Comparison of ENCODE assay signal across 6 cellular contexts in genomic region chr1:1470626-1471388, GRCh38. TPM values are rescaled to one million over a fixed set of nuclear protein-coding genes. Genes with fewer than 3 reads are reported as not detected.
DNase-seq lines count a peak whose midpoint lies in the region; ATAC-seq and TF ChIP-seq lines count a peak whose summit lies in the region.

No MANE protein-coding gene starts in this region.

- TF ChIP-seq CTCF in 22Rv1 (IDR thresholded peaks at IDR 0.05), result no peak
- no peak for TF ChIP-seq CTCF in endothelial cell (IDR thresholded peaks at IDR 0.05; ENCODE audit: unreplicated experiment)

- no peaks in the 10 kb centered on the region for H3K27me3 ChIP-seq in skeletal muscle satellite cell (ENCODE audit: control insufficient read depth, insufficient read depth, low read length)

- no peaks in the 10 kb centered on the region for H3K36me3 ChIP-seq in skeletal muscle satellite cell (ENCODE audit: insufficient read depth, low read length)

- H3K27ac Mint-ChIP-seq in endothelial cell (ENCODE audit: unreplicated experiment), result peak overlapping the region; percentile 74

- ATAC-seq in GM18867 (IDR thresholded peaks at IDR 0.05; ENCODE audit: unreplicated experiment), result no peak

- H3K9me3 Mint-ChIP-seq in endothelial cell (ENCODE audit: unreplicated experiment), result no peaks in the 10 kb centered on the region

- peak overlapping the region; percentile 95 for H3K4me3 Mint-ChIP-seq in endothelial cell (ENCODE audit: unreplicated experiment)

- H3K9ac ChIP-seq in skeletal muscle satellite cell (ENCODE audit: low read depth, low read length), result peak overlapping the region; percentile 85

- peaks cover 11% of the 10 kb centered on the region for H3K4me1 Mint-ChIP-seq in endothelial cell (ENCODE audit: unreplicated experiment)

- H3K36me3 Mint-ChIP-seq in endothelial cell (ENCODE audit: low read depth, unreplicated experiment), result no peaks in the 10 kb centered on the region

- H3K4me2 ChIP-seq in skeletal muscle satellite cell (ENCODE audit: low read length), result peak overlapping the region; percentile 80

- H3K27me3 Mint-ChIP-seq in endothelial cell (ENCODE audit: unreplicated experiment), result peaks cover 9% of the 10 kb centered on the region

- H3K9me3 ChIP-seq in skeletal muscle satellite cell (replicated peaks; ENCODE audit: low read length), result no peaks in the 10 kb centered on the region

- peak overlapping the region; percentile 79 for H3K4me3 ChIP-seq in skeletal muscle satellite cell (ENCODE audit: low read length)

- peak overlapping the region; percentile 79 for H3K27ac ChIP-seq in 22Rv1

- peak; percentile 69 for DNase-seq in NCI-H2171 treated with DMSO at 0.1 percent for 48 hours (lab: John Stamatoyannopoulos, UW)
- no peak for DNase-seq in endothelial cell (ENCODE audit: low spot score)
- DNase-seq in retina, result no peak

- peaks cover 6% of the 10 kb centered on the region for H3K4me1 ChIP-seq in skeletal muscle satellite cell (ENCODE audit: control insufficient read depth, insufficient read depth, low read length)

RNA-seq across cellular contexts. Expression of gene ATAD3B, which starts 0.8 kb away (rescaled TPM):
- total RNA-seq in endothelial cell (ENCODE audit: unreplicated experiment), result 27.2 TPM
- total RNA-seq in skeletal muscle satellite cell (2012; rRNA removed), result 34.9 and 40.3 TPM in 2 replicates

RNA-seq across cellular contexts. Expression of gene ATAD3C, which starts 21.3 kb away (rescaled TPM):
- total RNA-seq in endothelial cell (ENCODE audit: unreplicated experiment), result 2.9 TPM
- total RNA-seq in skeletal muscle satellite cell (2012; rRNA removed), result not detected in 2 replicates

RNA-seq across cellular contexts. Expression of gene VWA1, which starts 35.3 kb away (rescaled TPM):
- total RNA-seq in endothelial cell (ENCODE audit: unreplicated experiment), result 34.2 TPM
- total RNA-seq in skeletal muscle satellite cell (2012; rRNA removed), result 1.5 and 2.4 TPM in 2 replicates

RNA-seq across cellular contexts. Expression of gene ATAD3A, which starts 41.2 kb away (rescaled TPM):
- 30.4 TPM for total RNA-seq in endothelial cell (ENCODE audit: unreplicated experiment)
- total RNA-seq in skeletal muscle satellite cell (2012; rRNA removed), result 47.1 and 54.8 TPM in 2 replicates

RNA-seq across cellular contexts. Expression of gene ANKRD65, which starts 49.7 kb away (rescaled TPM):
- 0.31 TPM for total RNA-seq in endothelial cell (ENCODE audit: unreplicated experiment)
- under 0.01 TPM in 2 replicates for total RNA-seq in skeletal muscle satellite cell (2012; rRNA removed)
